ENCODE assay signal across 32 cellular contexts in the genomic region with DNA sequence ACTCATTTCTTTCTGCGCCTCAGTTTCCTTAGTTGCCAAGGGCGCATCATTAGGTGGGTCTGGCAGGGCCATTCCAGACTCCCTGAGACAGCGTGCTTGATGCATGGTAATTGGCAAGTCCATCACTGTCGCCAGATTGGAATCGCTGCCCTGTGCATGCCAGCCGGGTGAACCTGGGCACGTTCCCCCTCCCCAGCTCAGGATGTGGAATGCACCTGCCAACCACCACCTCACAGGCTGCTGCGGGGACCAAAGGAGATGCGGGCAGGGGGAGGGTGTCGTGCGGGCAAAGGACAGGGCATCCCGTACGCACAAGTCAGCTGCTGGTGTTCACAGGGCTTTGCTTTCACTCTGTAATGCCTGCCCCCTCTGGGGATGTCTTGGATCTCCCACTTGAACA.
"Had no signal": no experiment of that assay in that cellular context is flagged by ENCODE, and none has a peak within 500 bp of the region (broad histone marks: within the 10 kb centered on the region; RNA-seq: fewer than 3 reads in every experiment).

No MANE protein-coding gene starts in this region.

- H3K4me3 ChIP-seq: ascending aorta, cardiac muscle cell, Peyer's patch had no signal

- H3K27me3 ChIP-seq: ascending aorta, cardiac muscle cell, Peyer's patch had no signal

- H3K36me3 ChIP-seq: ascending aorta, cardiac muscle cell, Peyer's patch had no signal

- H3K27ac ChIP-seq: cardiac muscle cell, Peyer's patch had no signal

- DNase-seq: activated B cell treated with CpG ODN at 0.5 μM for 24 hours; activated CD4-positive, alpha-beta memory T cell treated with anti-CD3 and anti-CD28 coated beads for 36 hours; activated CD4-positive, alpha-beta T cell treated with anti-CD3 and anti-CD28 coated beads for 4 hours; activated CD4-positive, alpha-beta T cell treated with anti-CD3 and anti-CD28 coated beads, Interleukin-2, amount 50 U/mL, for 1 hour; activated CD4-positive, CD25-positive, alpha-beta regulatory T cell treated with anti-CD3 and anti-CD28 coated beads, Interleukin-2, amount 50 U/mL, for 72 hours; activated CD8-positive, alpha-beta memory T cell treated with anti-CD3 and anti-CD28 coated beads, Interleukin-2, amount 50 U/mL, for 4 hours; activated gamma-delta T cell; activated naive CD4-positive, alpha-beta T cell treated with Interleukin-2 at 50 U/mL for 16 hours; activated T-cell treated with anti-CD3 and anti-CD28 coated beads for 4 hours; activated T-cell treated with anti-CD3 and anti-CD28 coated beads, Interleukin-2, amount 50 U/mL, for 48 hours; amniotic stem cell; NCI-H1092 treated with DMSO at 0.1 percent for 48 hours; NCI-H1417; NCI-H146; NCI-H187; NCI-H2029 treated with DMSO at 0.1 percent for 48 hours; NCI-H2107; NCI-H2171; NCI-H510A; NCI-H526; NCI-H748 treated with DMSO at 0.1 percent for 48 hours; NK-92 treated with Interleukin-12 subunit alpha and Interleukin-12 subunit beta, amount 100 ng/mL, for 24 hours; PC-3; Peyer's patch; RPMI8226; SW 1271; T-helper 1 cell; T-helper 2 cell; T-helper 9 cell had no signal

- H3K9me3 ChIP-seq: ascending aorta, Peyer's patch had no signal

- ATAC-seq: PC-3, Right ventricle myocardium inferior had no signal
